10 cellular contexts compared by ENCODE assay signal in the genomic region with DNA sequence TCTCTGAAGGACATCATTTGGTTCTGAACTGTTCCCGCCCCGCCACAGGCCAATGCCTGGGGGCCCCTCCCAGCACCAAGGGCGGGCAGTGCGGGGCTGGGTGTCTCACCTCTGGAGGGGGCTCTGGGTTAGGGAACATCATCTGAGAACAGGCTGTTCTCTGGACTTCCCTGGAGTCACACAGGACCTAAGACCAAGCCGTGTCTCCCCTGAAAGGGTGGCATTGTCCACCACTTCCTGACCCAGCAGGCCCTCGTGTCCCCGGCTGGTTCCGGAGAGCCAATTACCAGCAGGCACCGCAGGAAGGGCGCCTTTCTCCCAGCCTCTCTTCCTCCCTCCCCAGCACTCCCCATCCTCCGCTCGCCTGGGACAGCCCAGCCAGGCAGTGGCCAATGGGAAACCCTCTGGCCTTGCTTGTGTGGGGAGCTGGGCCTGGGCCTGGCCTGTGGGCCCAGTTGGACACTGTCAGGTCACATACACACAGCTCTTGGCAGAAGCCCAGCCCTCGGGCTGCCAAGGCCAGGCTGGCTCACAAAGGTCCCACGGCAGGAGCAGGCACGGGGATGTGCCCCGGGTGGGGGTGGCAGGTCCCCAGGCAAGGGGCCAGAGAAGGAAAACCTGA.
DNase-seq lines count a peak whose midpoint lies in the region; ATAC-seq and TF ChIP-seq lines count a peak whose summit lies in the region.
"Had no signal": no experiment of that assay in that cellular context is flagged by ENCODE, and none has a peak within 500 bp of the region (broad histone marks: within the 10 kb centered on the region; RNA-seq: fewer than 3 reads in every experiment).

No MANE protein-coding gene starts in this region.

- CTCF ChIA-PET in SK-N-SH (lab: Yijun Ruan, JAX), result interaction anchor here (0.7 to 1.7 kb wide), 4 partner anchors 23 to 255 kb away, joined by 3 to 5 read pairs (median 3); no protein-coding TSS in a partner anchor

- DNase-seq in SK-N-SH (no peak), cardiac septum (ENCODE audit: low spot score) (peak; percentile 92), nephron progenitor cell (peak; percentile 13), uterus (peak; percentile 45 to 69), NCI-H1417 (lab: John Stamatoyannopoulos, UW) (no peak)
- DNase-seq: central memory CD4-positive, alpha-beta T cell; NCI-H1417 treated with DMSO at 0.1 percent for 48 hours had no signal

- H3K4me2 ChIP-seq in SK-N-SH, result no peak overlapping the region

- H4K20me1 ChIP-seq in SK-N-SH (ENCODE audit: insufficient read depth), result no peaks in the 10 kb centered on the region

- no peaks in the 10 kb centered on the region for H3K79me2 ChIP-seq in SK-N-SH (ENCODE audit: insufficient read depth)

- POLR2A ChIA-PET in SK-N-SH (lab: Yijun Ruan, JAX), result no interaction called here

- H3K4me3 Mint-ChIP-seq in nephron progenitor cell, result no peak overlapping the region

- ATAC-seq in SK-N-SH treated with all-trans-retinoic acid at 6 μM for 48 hours (peak; percentile 55), HG02840 (IDR thresholded peaks at IDR 0.05; ENCODE audit: low FRiP score, unreplicated experiment) (no peak), GM19463 (IDR thresholded peaks at IDR 0.05; ENCODE audit: unreplicated experiment) (no peak)

- H3K9me2 ChIP-seq in SK-N-SH, result no peaks in the 10 kb centered on the region

- H3K4me1 ChIP-seq in SK-N-SH (ENCODE audit: control insufficient read depth in 1 of 2, insufficient read depth in 2 of 2, low read depth in 1 of 2, low read length in 1 of 2) (peaks cover 0 to 4% of the 10 kb centered on the region in 2 experiments; a peak in 1 of 4 replicates), uterus (no peaks in the 10 kb centered on the region)

- WGBS in SK-N-SH (ENCODE audit: low lambda C conversion rate), result 91% methylated on average over 16 of the region's 16 CpGs

- H3K9me3 Mint-ChIP-seq in nephron progenitor cell, result no peaks in the 10 kb centered on the region

- peaks cover 21% of the 10 kb centered on the region for H3K4me1 Mint-ChIP-seq in nephron progenitor cell

- H3K36me3 ChIP-seq in SK-N-SH (replicated peaks in 1 of 2; ENCODE audit: control insufficient read depth in 1 of 2, insufficient read depth in 2 of 2, low read length in 1 of 2) (no peaks in the 10 kb centered on the region), uterus (no peaks in the 10 kb centered on the region)

- no peak overlapping the region for H3K27ac Mint-ChIP-seq in nephron progenitor cell

- TF ChIP-seq CTCF in SK-N-SH (IDR thresholded peaks at IDR 0.05) (no peak), nephron progenitor cell (IDR thresholded peaks at IDR 0.05) (no peak), uterus (IDR thresholded peaks at IDR 0.05) (no peak)

- no peak for TF ChIP-seq EP300 in SK-N-SH (IDR thresholded peaks at IDR 0.05; ENCODE audit: borderline replicate concordance in 1 of 2, low read depth in 1 of 2, low read length in 1 of 2)

- H3K27ac ChIP-seq in SK-N-SH (ENCODE audit: low read depth in 2 of 2, low read length in 1 of 2), result no peak overlapping the region
- H3K27ac ChIP-seq in uterus, result peak overlapping the region; percentile 59 to 66

- no peak overlapping the region for H2AFZ ChIP-seq in SK-N-SH (ENCODE audit: low read depth)

- no peaks in the 10 kb centered on the region for H3K27me3 ChIP-seq in SK-N-SH (ENCODE audit: insufficient read depth)
- H3K27me3 ChIP-seq in uterus, result no peaks in the 10 kb centered on the region

- TF ChIP-seq POLR2A in uterus (IDR thresholded peaks at IDR 0.05), result no peak

- H3F3A ChIP-seq in SK-N-SH (replicated peaks; ENCODE audit: insufficient read depth), result no peaks in the 10 kb centered on the region

- H3K4me3 ChIP-seq in SK-N-SH (ENCODE audit: low read depth in 2 of 2, low read length in 1 of 2) (no peak overlapping the region), uterus (no peak overlapping the region)

- H3K9me3 ChIP-seq in SK-N-SH, result no peaks in the 10 kb centered on the region
- H3K9me3 ChIP-seq in uterus, result no peaks in the 10 kb centered on the region

- TF ChIP-seq RAD21 in SK-N-SH (IDR thresholded peaks at IDR 0.05; ENCODE audit: low read length), result no peak

- no peaks in the 10 kb centered on the region for H3K36me3 Mint-ChIP-seq in nephron progenitor cell (ENCODE audit: low read depth)

- no peaks in the 10 kb centered on the region for H3K27me3 Mint-ChIP-seq in nephron progenitor cell (ENCODE audit: low read depth, poor library complexity)

- no peak overlapping the region for H3K9ac ChIP-seq in SK-N-SH

- intact Hi-C loops in cardiac septum (cut with DNase I), result loop anchor here (5.0 kb wide), 1 partner anchor 41 kb away; no protein-coding TSS in a partner anchor
- intact Hi-C loops in uterus (cut with DNase I; ENCODE audit: low total_unique reads), result loop anchor here (10.0 kb wide), 1 partner anchor 83 kb away; no protein-coding TSS in a partner anchor

TF ChIP-seq in SK-N-SH treated with all-trans-retinoic acid at 6 μM for 48 hours, 23 proteins besides CTCF, POLR2A, EP300 and RAD21 (continues in another document):
- TF ChIP-seq ZNF565 (CRISPR knock-in tag; conservative IDR thresholded peaks at IDR 0.05; ENCODE audit: low read depth), result no peak
- no peak for TF ChIP-seq ZC3H10 (CRISPR knock-in tag; IDR thresholded peaks at IDR 0.05)
- TF ChIP-seq GLIS3 (CRISPR knock-in tag; IDR thresholded peaks at IDR 0.05), result no peak
- TF ChIP-seq SNAI2 (CRISPR knock-in tag; IDR thresholded peaks at IDR 0.05), result no peak
- TF ChIP-seq BACH2 (CRISPR knock-in tag; IDR thresholded peaks at IDR 0.05; ENCODE audit: borderline replicate concordance), result no peak
- TF ChIP-seq, protein P1, sequence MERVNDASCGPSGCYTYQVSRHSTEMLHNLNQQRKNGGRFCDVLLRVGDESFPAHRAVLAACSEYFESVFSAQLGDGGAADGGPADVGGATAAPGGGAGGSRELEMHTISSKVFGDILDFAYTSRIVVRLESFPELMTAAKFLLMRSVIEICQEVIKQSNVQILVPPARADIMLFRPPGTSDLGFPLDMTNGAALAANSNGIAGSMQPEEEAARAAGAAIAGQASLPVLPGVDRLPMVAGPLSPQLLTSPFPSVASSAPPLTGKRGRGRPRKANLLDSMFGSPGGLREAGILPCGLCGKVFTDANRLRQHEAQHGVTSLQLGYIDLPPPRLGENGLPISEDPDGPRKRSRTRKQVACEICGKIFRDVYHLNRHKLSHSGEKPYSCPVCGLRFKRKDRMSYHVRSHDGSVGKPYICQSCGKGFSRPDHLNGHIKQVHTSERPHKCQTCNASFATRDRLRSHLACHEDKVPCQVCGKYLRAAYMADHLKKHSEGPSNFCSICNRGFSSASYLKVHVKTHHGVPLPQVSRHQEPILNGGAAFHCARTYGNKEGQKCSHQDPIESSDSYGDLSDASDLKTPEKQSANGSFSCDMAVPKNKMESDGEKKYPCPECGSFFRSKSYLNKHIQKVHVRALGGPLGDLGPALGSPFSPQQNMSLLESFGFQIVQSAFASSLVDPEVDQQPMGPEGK (CRISPR knock-in tag; IDR thresholded peaks at IDR 0.05; ENCODE audit: borderline replicate concordance), result no peak
- TF ChIP-seq ISL1 (CRISPR knock-in tag; IDR thresholded peaks at IDR 0.05), result no peak
- no peak for TF ChIP-seq CSDC2 (CRISPR knock-in tag; IDR thresholded peaks at IDR 0.05)
- no peak for TF ChIP-seq TOX (CRISPR knock-in tag; IDR thresholded peaks at IDR 0.05; ENCODE audit: borderline replicate concordance)
- no peak for TF ChIP-seq ZFP30 (CRISPR knock-in tag; IDR thresholded peaks at IDR 0.05)
- TF ChIP-seq ZNF70 (CRISPR knock-in tag; IDR thresholded peaks at IDR 0.05), result no peak
- TF ChIP-seq ESRRG (CRISPR knock-in tag; IDR thresholded peaks at IDR 0.05), result no peak

TF ChIP-seq in SK-N-SH, 30 proteins besides CTCF, POLR2A, EP300 and RAD21:
- no peak for TF ChIP-seq NRF1 (IDR thresholded peaks at IDR 0.05; ENCODE audit: low read depth, low read length)
- TF ChIP-seq SIN3A (IDR thresholded peaks at IDR 0.05; ENCODE audit: borderline replicate concordance, low read depth, low read length), result no peak
- TF ChIP-seq, protein P2, sequence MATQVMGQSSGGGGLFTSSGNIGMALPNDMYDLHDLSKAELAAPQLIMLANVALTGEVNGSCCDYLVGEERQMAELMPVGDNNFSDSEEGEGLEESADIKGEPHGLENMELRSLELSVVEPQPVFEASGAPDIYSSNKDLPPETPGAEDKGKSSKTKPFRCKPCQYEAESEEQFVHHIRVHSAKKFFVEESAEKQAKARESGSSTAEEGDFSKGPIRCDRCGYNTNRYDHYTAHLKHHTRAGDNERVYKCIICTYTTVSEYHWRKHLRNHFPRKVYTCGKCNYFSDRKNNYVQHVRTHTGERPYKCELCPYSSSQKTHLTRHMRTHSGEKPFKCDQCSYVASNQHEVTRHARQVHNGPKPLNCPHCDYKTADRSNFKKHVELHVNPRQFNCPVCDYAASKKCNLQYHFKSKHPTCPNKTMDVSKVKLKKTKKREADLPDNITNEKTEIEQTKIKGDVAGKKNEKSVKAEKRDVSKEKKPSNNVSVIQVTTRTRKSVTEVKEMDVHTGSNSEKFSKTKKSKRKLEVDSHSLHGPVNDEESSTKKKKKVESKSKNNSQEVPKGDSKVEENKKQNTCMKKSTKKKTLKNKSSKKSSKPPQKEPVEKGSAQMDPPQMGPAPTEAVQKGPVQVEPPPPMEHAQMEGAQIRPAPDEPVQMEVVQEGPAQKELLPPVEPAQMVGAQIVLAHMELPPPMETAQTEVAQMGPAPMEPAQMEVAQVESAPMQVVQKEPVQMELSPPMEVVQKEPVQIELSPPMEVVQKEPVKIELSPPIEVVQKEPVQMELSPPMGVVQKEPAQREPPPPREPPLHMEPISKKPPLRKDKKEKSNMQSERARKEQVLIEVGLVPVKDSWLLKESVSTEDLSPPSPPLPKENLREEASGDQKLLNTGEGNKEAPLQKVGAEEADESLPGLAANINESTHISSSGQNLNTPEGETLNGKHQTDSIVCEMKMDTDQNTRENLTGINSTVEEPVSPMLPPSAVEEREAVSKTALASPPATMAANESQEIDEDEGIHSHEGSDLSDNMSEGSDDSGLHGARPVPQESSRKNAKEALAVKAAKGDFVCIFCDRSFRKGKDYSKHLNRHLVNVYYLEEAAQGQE (IDR thresholded peaks at IDR 0.05; ENCODE audit: low read depth, low read length), result no peak
- TF ChIP-seq, protein P3, sequence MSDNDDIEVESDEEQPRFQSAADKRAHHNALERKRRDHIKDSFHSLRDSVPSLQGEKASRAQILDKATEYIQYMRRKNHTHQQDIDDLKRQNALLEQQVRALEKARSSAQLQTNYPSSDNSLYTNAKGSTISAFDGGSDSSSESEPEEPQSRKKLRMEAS (IDR thresholded peaks at IDR 0.05; ENCODE audit: low read depth), result no peak
- TF ChIP-seq RXRA (IDR thresholded peaks at IDR 0.05; ENCODE audit: borderline replicate concordance, low read depth), result no peak
- no peak for TF ChIP-seq GATA2 (CRISPR knock-in tag; IDR thresholded peaks at IDR 0.05)
- no peak for TF ChIP-seq FOXM1 (IDR thresholded peaks at IDR 0.05; ENCODE audit: low read depth)
- TF ChIP-seq POLR2AphosphoS5 (IDR thresholded peaks at IDR 0.05; ENCODE audit: low read depth, low read length), result no peak
- TF ChIP-seq GABPA (IDR thresholded peaks at IDR 0.05; ENCODE audit: low read depth), result no peak
- no peak for TF ChIP-seq RCOR1 (IDR thresholded peaks at IDR 0.05; ENCODE audit: low read length)
- no peak for TF ChIP-seq FOXJ3 (CRISPR knock-in tag; IDR thresholded peaks at IDR 0.05)
- no peak for TF ChIP-seq NFIC (IDR thresholded peaks at IDR 0.05; ENCODE audit: borderline replicate concordance)
TF ChIP-seq in SK-N-SH: peak in this region for 0.

Comparison
In these comparisons a context has a peak if more than half of its experiments do, and no peak if none do; other contexts are left out.
1. DNase-seq: peak in cardiac septum (single experiment), nephron progenitor cell (single experiment) and uterus (2 of 2); none in SK-N-SH (single experiment) and NCI-H1417 (0 of 3).
2. H3K27ac ChIP-seq: peak in uterus (2 of 2); none in SK-N-SH (0 of 2).